Comparison of ENCODE assay signal across 11 cellular contexts in genomic region chr2:9380702-9381628, GRCh38. TPM values are rescaled to one million over a fixed set of nuclear protein-coding genes. Genes with fewer than 3 reads are reported as not detected.
A peak's percentile ranks its signal among the peaks of the same experiment; 100 is the strongest.
DNase-seq lines count a peak whose midpoint lies in the region; ATAC-seq, FAIRE-seq and TF ChIP-seq lines count a peak whose summit lies in the region.
"Had no signal": no experiment of that assay in that cellular context is flagged by ENCODE, and none has a peak within 500 bp of the region (broad histone marks: within the 10 kb centered on the region; RNA-seq: fewer than 3 reads in every experiment).

No MANE protein-coding gene starts in this region.

- no peak for FAIRE-seq in HTR-8/SVneo (lab: Jason Lieb, UNC)

- no peaks in the 10 kb centered on the region for H3K36me3 Mint-ChIP-seq in activated CD4-positive, alpha-beta T cell treated with anti-CD3 and anti-CD28 coated beads, Interleukin-2, amount 10 ng/mL, durations not matched to agents 7 days and 5 days (ENCODE audit: low read depth)

- no peak overlapping the region for H3K4me3 ChIP-seq in AG04450 (ENCODE audit: low read depth, low read length)
- no peak overlapping the region for H3K4me3 ChIP-seq in epithelial cell of esophagus (ENCODE audit: low read length)
- H3K4me3 ChIP-seq: dorsolateral prefrontal cortex had no signal

- no peaks in the 10 kb centered on the region for H3K9me3 ChIP-seq in AG04450 (ENCODE audit: control insufficient read depth, insufficient read depth, low read length)

- peak; percentile 81 for DNase-seq in AG04450 (ENCODE audit: low read depth, low spot score)
- DNase-seq in NCI-H82 treated with DMSO at 0.1 percent for 48 hours (lab: John Stamatoyannopoulos, UW; ENCODE audit: unreplicated experiment), result peak; percentile 62
- DNase-seq in epithelial cell of esophagus (ENCODE audit: low read depth), result peak; percentile 90
- peak; percentile 90 for DNase-seq in myocyte (ENCODE audit: low read depth)
- no peak for DNase-seq in HTR-8/SVneo (ENCODE audit: insufficient read length, low spot score)
- no peak for DNase-seq in activated CD4-positive, alpha-beta T cell treated with anti-CD3 and anti-CD28 coated beads, Interleukin-2, amount 10 ng/mL, durations not matched to agents 7 days and 5 days
- no peak for DNase-seq in NOMO-1 (lab: John Stamatoyannopoulos, UW; ENCODE audit: unreplicated experiment in 2 of 2)

- H3K27me3 Mint-ChIP-seq in activated CD4-positive, alpha-beta T cell treated with anti-CD3 and anti-CD28 coated beads, Interleukin-2, amount 10 ng/mL, durations not matched to agents 7 days and 5 days, result peaks cover 3% of the 10 kb centered on the region

- no peaks in the 10 kb centered on the region for H3K4me1 Mint-ChIP-seq in activated CD4-positive, alpha-beta T cell treated with anti-CD3 and anti-CD28 coated beads, Interleukin-2, amount 10 ng/mL, durations not matched to agents 7 days and 5 days

- TF ChIP-seq CTCF in AG04450 (IDR thresholded peaks at IDR 0.05; ENCODE audit: low read depth, low read length) (no peak), epithelial cell of esophagus (IDR thresholded peaks at IDR 0.05; ENCODE audit: insufficient read depth, low read depth, low read length, missing control alignments) (no peak)

- H3K27ac Mint-ChIP-seq in activated CD4-positive, alpha-beta T cell treated with anti-CD3 and anti-CD28 coated beads, Interleukin-2, amount 10 ng/mL, durations not matched to agents 7 days and 5 days, result no peak overlapping the region

- H3K27me3 ChIP-seq in AG04450 (ENCODE audit: control insufficient read depth, insufficient read depth, low read length), result no peaks in the 10 kb centered on the region
- H3K27me3 ChIP-seq: dorsolateral prefrontal cortex had no signal

- no peak overlapping the region for H3K4me3 Mint-ChIP-seq in activated CD4-positive, alpha-beta T cell treated with anti-CD3 and anti-CD28 coated beads, Interleukin-2, amount 10 ng/mL, durations not matched to agents 7 days and 5 days

- H3K9me3 Mint-ChIP-seq in activated CD4-positive, alpha-beta T cell treated with anti-CD3 and anti-CD28 coated beads, Interleukin-2, amount 10 ng/mL, durations not matched to agents 7 days and 5 days, result no peaks in the 10 kb centered on the region

- POLR2A ChIA-PET in AG04450 (lab: Yijun Ruan, JAX), result interaction anchor here (1.1 to 1.4 kb wide), 2 partner anchors 10 to 42 kb away, joined by 3 to 4 read pairs; partner anchors contain the start of genes CPSF3 and ITGB1BP1
- POLR2A ChIA-PET in activated CD4-positive, alpha-beta T cell treated with anti-CD3 and anti-CD28 coated beads, Interleukin-2, amount 10 ng/mL, durations not matched to agents 7 days and 5 days (lab: Charles Lee), result no interaction called here

- peak overlapping the region; percentile 94 for H3K27ac ChIP-seq in AG04450 (ENCODE audit: low read depth, low read length)
- H3K27ac ChIP-seq: C4-2B, KMS-11 had no signal

- no peak for ATAC-seq in HG03520 (IDR thresholded peaks at IDR 0.05; ENCODE audit: unreplicated experiment)

- CTCF ChIA-PET in AG04450 (lab: Charles Lee), result interaction anchor here (0.7 to 3.4 kb wide), 5 partner anchors 10 to 238 kb away, joined by 3 to 14 read pairs (median 4); no protein-coding TSS in a partner anchor
- CTCF ChIA-PET in activated CD4-positive, alpha-beta T cell treated with anti-CD3 and anti-CD28 coated beads, Interleukin-2, amount 10 ng/mL, durations not matched to agents 7 days and 5 days (lab: Charles Lee), result no interaction called here

RNA-seq across cellular contexts. Expression of gene ITGB1BP1, which starts 42.4 kb away (rescaled TPM):
- 167 and 212 TPM in 2 replicates for polyA plus RNA-seq in AG04450 (2011; rRNA removed)
- polyA minus RNA-seq in AG04450 (2011; rRNA and poly(A)+ RNA removed), result 37.6 and 38.3 TPM in 2 replicates
- total RNA-seq in myocyte, result 45.9 and 47.4 TPM in 2 replicates
- 186 TPM for polyA plus RNA-seq in myocyte (2012)
- total RNA-seq in activated CD4-positive, alpha-beta T cell treated with anti-CD3 and anti-CD28 coated beads, Interleukin-2, amount 10 ng/mL, durations not matched to agents 7 days and 5 days, result 100 to 1,000 TPM in 1 of 2 experiments, 10 to 100 TPM in 1; 93.9 to 104 TPM

RNA-seq across cellular contexts. Expression of gene CPSF3, which starts 42.5 kb away (rescaled TPM):
- polyA plus RNA-seq in AG04450 (2011; rRNA removed), result 40.2 and 48.6 TPM in 2 replicates
- 31.8 and 45.7 TPM in 2 replicates for polyA minus RNA-seq in AG04450 (2011; rRNA and poly(A)+ RNA removed)
- total RNA-seq in myocyte, result 44.0 and 45.3 TPM in 2 replicates
- 22.4 TPM for polyA plus RNA-seq in myocyte (2012)
- total RNA-seq in activated CD4-positive, alpha-beta T cell treated with anti-CD3 and anti-CD28 coated beads, Interleukin-2, amount 10 ng/mL, durations not matched to agents 7 days and 5 days, result 10 to 100 TPM; 46.9 to 58.2 TPM

Comparison
In these comparisons a context has a peak if more than half of its experiments do, and no peak if none do; other contexts are left out.
1. DNase-seq: peak in AG04450 (single experiment), NCI-H82 treated with DMSO at 0.1 percent for 48 hours (single experiment), epithelial cell of esophagus (single experiment) and myocyte (single experiment); none in HTR-8/SVneo (single experiment), activated CD4-positive, alpha-beta T cell treated with anti-CD3 and anti-CD28 coated beads, Interleukin-2, amount 10 ng/mL, durations not matched to agents 7 days and 5 days (single experiment) and NOMO-1 (0 of 2).